Comparison of ENCODE assay signal across 11 cellular contexts in the genomic region with DNA sequence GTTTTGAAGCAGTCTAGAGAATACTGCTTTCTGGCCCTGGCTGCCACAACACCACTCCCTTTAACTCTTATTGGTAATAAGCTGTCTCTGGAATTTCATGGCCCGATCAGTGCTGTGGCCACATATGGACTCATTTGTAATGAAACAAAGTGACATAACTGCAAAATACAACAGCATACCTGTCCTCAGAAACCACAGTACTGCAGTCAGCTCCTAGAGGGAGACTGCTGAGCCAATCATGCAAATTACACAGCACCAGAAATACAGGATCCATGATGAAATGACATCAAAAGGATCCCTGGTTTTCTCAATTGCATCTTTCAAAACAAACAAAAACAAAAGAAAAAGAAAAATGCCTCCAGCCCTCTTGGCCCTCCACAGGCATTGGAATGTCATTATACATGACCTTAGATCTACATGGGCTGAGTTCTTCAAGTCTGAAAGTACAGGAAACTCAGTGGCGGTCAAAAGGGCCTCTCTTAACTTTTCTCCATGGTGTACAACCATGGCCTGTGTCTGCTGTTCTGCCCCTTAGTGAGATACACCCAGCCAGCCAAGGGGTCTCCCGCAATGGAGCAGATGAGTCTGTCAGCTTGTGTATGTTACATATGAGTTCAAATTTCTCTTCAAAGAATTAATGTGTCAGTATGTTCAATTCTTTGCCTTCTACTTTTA. TPM values are rescaled to one million over a fixed set of nuclear protein-coding genes. Genes with fewer than 3 reads are reported as not detected.
DNase-seq lines count a peak whose midpoint lies in the region; ATAC-seq and TF ChIP-seq lines count a peak whose summit lies in the region.
"Had no signal": no experiment of that assay in that cellular context is flagged by ENCODE, and none has a peak within 500 bp of the region (broad histone marks: within the 10 kb centered on the region; RNA-seq: fewer than 3 reads in every experiment).

No MANE protein-coding gene starts in this region.

- H3K27me3 Mint-ChIP-seq in activated CD8-positive, alpha-beta T cell treated with anti-CD3 and anti-CD28 coated beads for 36 hours = peaks cover 3% of the 10 kb centered on the region
- peaks cover 3% of the 10 kb centered on the region for H3K27me3 Mint-ChIP-seq in activated CD8-positive, alpha-beta T cell treated with anti-CD3 and anti-CD28 coated beads, Interleukin-2, amount 10 ng/mL, durations not matched to agents 7 days and 5 days (ENCODE audit: low read depth)
- H3K27me3 Mint-ChIP-seq in activated CD4-positive, alpha-beta memory T cell treated with anti-CD3 and anti-CD28 coated beads for 36 hours = peaks cover 9% of the 10 kb centered on the region
- peaks cover 16% of the 10 kb centered on the region for H3K27me3 Mint-ChIP-seq in stimulated activated memory B cell treated with anti-CD40 and anti-IgM and Interleukin-4, amounts not matched to agents 10 μg/mL and 1 μg/mL and 100 μg/mL, for 72 hours

- peaks cover 8% of the 10 kb centered on the region for H3K4me1 Mint-ChIP-seq in activated CD8-positive, alpha-beta T cell treated with anti-CD3 and anti-CD28 coated beads for 36 hours (ENCODE audit: low read depth)
- H3K4me1 Mint-ChIP-seq in activated CD8-positive, alpha-beta T cell treated with anti-CD3 and anti-CD28 coated beads, Interleukin-2, amount 10 ng/mL, durations not matched to agents 7 days and 5 days (ENCODE audit: low read depth) = no peaks in the 10 kb centered on the region
- peaks cover 6% of the 10 kb centered on the region for H3K4me1 Mint-ChIP-seq in activated CD4-positive, alpha-beta memory T cell treated with anti-CD3 and anti-CD28 coated beads for 36 hours (ENCODE audit: low read depth)
- peaks cover 26% of the 10 kb centered on the region for H3K4me1 Mint-ChIP-seq in stimulated activated memory B cell treated with anti-CD40 and anti-IgM and Interleukin-4, amounts not matched to agents 10 μg/mL and 1 μg/mL and 100 μg/mL, for 72 hours

- H3K36me3 ChIP-seq in esophagus (ENCODE audit: control insufficient read depth in 2 of 2, insufficient read depth in 2 of 2, low read length in 1 of 2) = no peaks in the 10 kb centered on the region

- H3K4me3 Mint-ChIP-seq in activated CD8-positive, alpha-beta T cell treated with anti-CD3 and anti-CD28 coated beads for 36 hours = no peak overlapping the region
- H3K4me3 Mint-ChIP-seq in activated CD8-positive, alpha-beta T cell treated with anti-CD3 and anti-CD28 coated beads, Interleukin-2, amount 10 ng/mL, durations not matched to agents 7 days and 5 days = no peak overlapping the region
- H3K4me3 Mint-ChIP-seq in activated CD4-positive, alpha-beta memory T cell treated with anti-CD3 and anti-CD28 coated beads for 36 hours = no peak overlapping the region
- no peak overlapping the region for H3K4me3 Mint-ChIP-seq in stimulated activated memory B cell treated with anti-CD40 and anti-IgM and Interleukin-4, amounts not matched to agents 10 μg/mL and 1 μg/mL and 100 μg/mL, for 72 hours

- CTCF ChIA-PET in activated CD8-positive, alpha-beta T cell treated with anti-CD3 and anti-CD28 coated beads for 36 hours (lab: Charles Lee) = no interaction called here
- CTCF ChIA-PET in activated CD8-positive, alpha-beta T cell treated with anti-CD3 and anti-CD28 coated beads, Interleukin-2, amount 10 ng/mL, durations not matched to agents 7 days and 5 days (lab: Charles Lee) = no interaction called here
- CTCF ChIA-PET in activated CD4-positive, alpha-beta memory T cell treated with anti-CD3 and anti-CD28 coated beads for 36 hours (lab: Charles Lee) = no interaction called here

- no peaks in the 10 kb centered on the region for H3K4me1 ChIP-seq in esophagus (ENCODE audit: control insufficient read depth in 2 of 2, insufficient read depth in 2 of 2, low read length in 1 of 2)

- peaks cover 3 to 9% of the 10 kb centered on the region in 2 donors for H3K9me3 ChIP-seq in esophagus (ENCODE audit: control insufficient read depth in 2 of 2, insufficient read depth in 1 of 2, low read depth in 1 of 2, low read length in 1 of 2)

- intact Hi-C loops in activated CD8-positive, alpha-beta T cell treated with anti-CD3 and anti-CD28 coated beads for 36 hours (cut with micrococcal nuclease) = no loop called here
- intact Hi-C loops in activated CD4-positive, alpha-beta memory T cell treated with anti-CD3 and anti-CD28 coated beads for 36 hours (cut with micrococcal nuclease) = no loop called here

- peaks cover 19% of the 10 kb centered on the region for H3K9me3 Mint-ChIP-seq in activated CD8-positive, alpha-beta T cell treated with anti-CD3 and anti-CD28 coated beads for 36 hours
- H3K9me3 Mint-ChIP-seq in activated CD8-positive, alpha-beta T cell treated with anti-CD3 and anti-CD28 coated beads, Interleukin-2, amount 10 ng/mL, durations not matched to agents 7 days and 5 days (ENCODE audit: insufficient read depth) = peaks cover 19% of the 10 kb centered on the region
- H3K9me3 Mint-ChIP-seq in activated CD4-positive, alpha-beta memory T cell treated with anti-CD3 and anti-CD28 coated beads for 36 hours = peaks cover 25% of the 10 kb centered on the region
- H3K9me3 Mint-ChIP-seq in stimulated activated memory B cell treated with anti-CD40 and anti-IgM and Interleukin-4, amounts not matched to agents 10 μg/mL and 1 μg/mL and 100 μg/mL, for 72 hours = peaks cover 14% of the 10 kb centered on the region

- ATAC-seq in activated CD8-positive, alpha-beta T cell treated with anti-CD3 and anti-CD28 coated beads for 36 hours = peak; percentile 47
- ATAC-seq in activated CD8-positive, alpha-beta T cell treated with anti-CD3 and anti-CD28 coated beads, Interleukin-2, amount 10 ng/mL, durations not matched to agents 7 days and 5 days = no peak
- peak; percentile 69 for ATAC-seq in stimulated activated memory B cell treated with anti-CD40 and anti-IgM and Interleukin-4, amounts not matched to agents 10 μg/mL and 1 μg/mL and 100 μg/mL, for 72 hours

- H3K27me3 ChIP-seq in esophagus (ENCODE audit: control insufficient read depth in 1 of 2, insufficient read depth in 2 of 2, low read length in 2 of 2) = no peaks in the 10 kb centered on the region

- H3K36me3 Mint-ChIP-seq in activated CD8-positive, alpha-beta T cell treated with anti-CD3 and anti-CD28 coated beads for 36 hours (ENCODE audit: low read depth) = peaks cover 6% of the 10 kb centered on the region
- no peaks in the 10 kb centered on the region for H3K36me3 Mint-ChIP-seq in activated CD8-positive, alpha-beta T cell treated with anti-CD3 and anti-CD28 coated beads, Interleukin-2, amount 10 ng/mL, durations not matched to agents 7 days and 5 days (ENCODE audit: low read depth)
- peaks cover 11% of the 10 kb centered on the region for H3K36me3 Mint-ChIP-seq in activated CD4-positive, alpha-beta memory T cell treated with anti-CD3 and anti-CD28 coated beads for 36 hours
- peaks cover 28% of the 10 kb centered on the region for H3K36me3 Mint-ChIP-seq in stimulated activated memory B cell treated with anti-CD40 and anti-IgM and Interleukin-4, amounts not matched to agents 10 μg/mL and 1 μg/mL and 100 μg/mL, for 72 hours

- H3K27ac ChIP-seq in esophagus (ENCODE audit: low read depth in 2 of 2, low read length in 1 of 2) = peak overlapping the region; percentile 66 to 89

- peak overlapping the region; percentile 46 for H3K27ac Mint-ChIP-seq in activated CD8-positive, alpha-beta T cell treated with anti-CD3 and anti-CD28 coated beads for 36 hours
- no peak overlapping the region for H3K27ac Mint-ChIP-seq in activated CD8-positive, alpha-beta T cell treated with anti-CD3 and anti-CD28 coated beads, Interleukin-2, amount 10 ng/mL, durations not matched to agents 7 days and 5 days
- peak overlapping the region; percentile 64 for H3K27ac Mint-ChIP-seq in activated CD4-positive, alpha-beta memory T cell treated with anti-CD3 and anti-CD28 coated beads for 36 hours
- peak overlapping the region; percentile 73 for H3K27ac Mint-ChIP-seq in stimulated activated memory B cell treated with anti-CD40 and anti-IgM and Interleukin-4, amounts not matched to agents 10 μg/mL and 1 μg/mL and 100 μg/mL, for 72 hours

- no peak overlapping the region for H3K4me3 ChIP-seq in esophagus (ENCODE audit: low read depth in 1 of 2, low read length in 2 of 2)

- no peak for DNase-seq in activated CD8-positive, alpha-beta T cell treated with anti-CD3 and anti-CD28 coated beads for 36 hours
- DNase-seq in activated CD8-positive, alpha-beta T cell treated with anti-CD3 and anti-CD28 coated beads, Interleukin-2, amount 10 ng/mL, durations not matched to agents 7 days and 5 days = no peak
- no peak for DNase-seq in activated CD4-positive, alpha-beta memory T cell treated with anti-CD3 and anti-CD28 coated beads for 36 hours
- DNase-seq in SHP77 treated with DMSO at 0.1 percent for 48 hours (lab: John Stamatoyannopoulos, UW) (no peak), A172 (ENCODE audit: low spot score) (no peak), KBM-7 (no peak)
- DNase-seq: NCI-H1694 had no signal

- POLR2A ChIA-PET in activated CD8-positive, alpha-beta T cell treated with anti-CD3 and anti-CD28 coated beads for 36 hours (lab: Charles Lee) = no interaction called here
- POLR2A ChIA-PET in activated CD8-positive, alpha-beta T cell treated with anti-CD3 and anti-CD28 coated beads, Interleukin-2, amount 10 ng/mL, durations not matched to agents 7 days and 5 days (lab: Charles Lee) = no interaction called here
- POLR2A ChIA-PET in activated CD4-positive, alpha-beta memory T cell treated with anti-CD3 and anti-CD28 coated beads for 36 hours (lab: Charles Lee) = no interaction called here

- in situ Hi-C loops in KBM-7 (cut with MboI; ENCODE audit: low pct_unique_long_range_greater_than_20kb, low sequenced_read_pairs) = no loop called here

- WGBS in esophagus, 2 donors = 90 to 91% methylated on average over 3 of the region's 3 CpGs

- TF ChIP-seq CTCF in activated CD8-positive, alpha-beta T cell treated with anti-CD3 and anti-CD28 coated beads for 36 hours (IDR thresholded peaks at IDR 0.05) = no peak

RNA-seq across cellular contexts. Expression of a gene that starts 24.9 kb away (rescaled TPM):
- total RNA-seq in activated CD8-positive, alpha-beta T cell treated with anti-CD3 and anti-CD28 coated beads for 36 hours = not detected
- total RNA-seq in activated CD8-positive, alpha-beta T cell treated with anti-CD3 and anti-CD28 coated beads, Interleukin-2, amount 10 ng/mL, durations not matched to agents 7 days and 5 days = not detected
- total RNA-seq in activated CD4-positive, alpha-beta memory T cell treated with anti-CD3 and anti-CD28 coated beads for 36 hours = not detected
- polyA plus RNA-seq in esophagus = under 1 TPM; 0.06 to 0.13 TPM
- not detected in 2 replicates for total RNA-seq in A172 (2014; rRNA removed; shearing (Covaris generic))
- total RNA-seq: HepG2, osteocyte had no signal
- polyA plus RNA-seq: HepG2 had no signal
